In the genomic region with DNA sequence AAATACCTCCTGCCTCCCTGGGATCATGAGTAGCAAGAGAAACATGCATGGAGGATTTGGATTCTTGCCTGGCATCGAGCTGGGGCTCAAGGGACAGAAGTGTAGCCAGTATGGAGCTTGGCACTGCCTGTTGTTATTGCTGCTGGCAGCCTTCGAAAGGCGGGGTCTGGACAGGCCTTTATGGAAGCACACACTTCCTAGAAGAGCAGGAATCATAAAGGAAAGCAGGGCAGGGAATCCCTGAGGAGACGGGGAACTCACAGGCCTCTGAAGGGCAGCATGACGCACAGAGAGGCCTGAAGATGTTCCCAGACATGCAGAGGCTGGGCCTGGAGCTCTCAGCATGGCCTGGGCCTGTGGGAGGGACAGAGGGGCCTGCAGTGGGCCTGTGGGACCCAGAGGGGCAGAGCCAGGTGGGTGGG, we compare ENCODE assay signal across 1 cellular context.
TF ChIP-seq lines count a peak whose summit lies in the region.

No MANE protein-coding gene starts in this region.

TF ChIP-seq in HepG2, 621 proteins besides CTCF, POLR2A, EP300 and RAD21:
- TF ChIP-seq ZNF350 (CRISPR knock-in tag; IDR thresholded peaks at IDR 0.05; ENCODE audit: borderline replicate concordance, low read depth) (no peak), TOE1 (CRISPR knock-in tag; IDR thresholded peaks at IDR 0.05) (no peak), RAD51 (IDR thresholded peaks at IDR 0.05; ENCODE audit: borderline replicate concordance) (no peak), ZNF362 (CRISPR knock-in tag; IDR thresholded peaks at IDR 0.05; ENCODE audit: borderline replicate concordance) (no peak), CREB1 (IDR thresholded peaks at IDR 0.05) (no peak), CREB1 (CRISPR knock-in tag; IDR thresholded peaks at IDR 0.05) (no peak), TP53 (CRISPR knock-in tag; conservative IDR thresholded peaks at IDR 0.05) (no peak), TFDP2 (CRISPR knock-in tag; IDR thresholded peaks at IDR 0.05) (no peak), FOXO4 (CRISPR knock-in tag; conservative IDR thresholded peaks at IDR 0.05) (no peak)
- TF ChIP-seq, protein P1, sequence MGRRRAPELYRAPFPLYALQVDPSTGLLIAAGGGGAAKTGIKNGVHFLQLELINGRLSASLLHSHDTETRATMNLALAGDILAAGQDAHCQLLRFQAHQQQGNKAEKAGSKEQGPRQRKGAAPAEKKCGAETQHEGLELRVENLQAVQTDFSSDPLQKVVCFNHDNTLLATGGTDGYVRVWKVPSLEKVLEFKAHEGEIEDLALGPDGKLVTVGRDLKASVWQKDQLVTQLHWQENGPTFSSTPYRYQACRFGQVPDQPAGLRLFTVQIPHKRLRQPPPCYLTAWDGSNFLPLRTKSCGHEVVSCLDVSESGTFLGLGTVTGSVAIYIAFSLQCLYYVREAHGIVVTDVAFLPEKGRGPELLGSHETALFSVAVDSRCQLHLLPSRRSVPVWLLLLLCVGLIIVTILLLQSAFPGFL (CRISPR knock-in tag; IDR thresholded peaks at IDR 0.05), result no peak
TF ChIP-seq in HepG2: peak in this region for 0.
